ENCODE assay signal across 17 cellular contexts in the genomic region with DNA sequence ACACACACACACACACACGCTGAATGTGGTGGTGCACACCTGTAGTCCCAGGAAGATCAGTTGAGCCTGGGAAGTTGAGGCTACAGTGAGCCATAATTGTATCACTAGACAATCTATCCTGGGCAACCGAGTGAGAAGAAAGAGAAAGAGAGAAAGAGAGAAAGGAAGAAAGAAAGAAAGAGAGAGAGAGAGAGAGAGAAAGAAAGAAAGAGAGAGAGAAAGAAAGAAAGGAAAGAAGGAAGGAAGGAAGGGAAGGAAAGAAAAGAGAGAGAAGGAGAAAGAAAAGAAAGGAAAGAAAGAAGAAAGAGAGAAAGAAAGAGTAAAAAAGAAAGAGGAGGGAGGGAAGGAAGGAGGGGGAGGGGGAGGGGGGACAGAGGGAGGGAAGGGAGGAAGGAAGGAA.
A peak's percentile ranks its signal among the peaks of the same experiment; 100 is the strongest.
DNase-seq lines count a peak whose midpoint lies in the region; ATAC-seq lines count a peak whose summit lies in the region.
"Had no signal": no experiment of that assay in that cellular context is flagged by ENCODE, and none has a peak within 500 bp of the region (broad histone marks: within the 10 kb centered on the region; RNA-seq: fewer than 3 reads in every experiment).

No MANE protein-coding gene starts in this region.

- no peaks in the 10 kb centered on the region for H3K79me2 ChIP-seq in mesendoderm (ENCODE audit: control insufficient read depth, insufficient read depth, low read length)

- no peak overlapping the region for H2AK5ac ChIP-seq in mesendoderm (ENCODE audit: low read length)

- H3K27me3 ChIP-seq in mesendoderm (ENCODE audit: insufficient read depth, low read length, poor library complexity) = no peaks in the 10 kb centered on the region
- H3K27me3 ChIP-seq: BE2C; BLaER1 treated with 17β-estradiol and CSF1 and Interleukin-3, amounts not matched to agents 10 nM and 100 nM had no signal

- H3K4me3 ChIP-seq in mesendoderm (ENCODE audit: low read length) = no peak overlapping the region
- H3K4me3 ChIP-seq: BLaER1 treated with 17β-estradiol and CSF1 and Interleukin-3, amounts not matched to agents 10 nM and 100 nM had no signal

- H3K4ac ChIP-seq in mesendoderm (ENCODE audit: low read depth, low read length) = no peak overlapping the region

- H3K36me3 ChIP-seq in mesendoderm (ENCODE audit: control insufficient read depth, insufficient read depth, low read length) = no peaks in the 10 kb centered on the region
- H3K36me3 ChIP-seq: BE2C; BLaER1 treated with 17β-estradiol and CSF1 and Interleukin-3, amounts not matched to agents 10 nM and 100 nM had no signal

- peaks cover 3% of the 10 kb centered on the region for H3K4me1 ChIP-seq in mesendoderm (ENCODE audit: control insufficient read depth, low read depth, low read length)

- no peaks in the 10 kb centered on the region for H3K79me1 ChIP-seq in mesendoderm (ENCODE audit: low read length)

- peaks cover 4% of the 10 kb centered on the region for H3K4me1 Mint-ChIP-seq in stimulated activated naive CD8-positive, alpha-beta T cell treated with anti-CD3 and anti-CD28 coated beads, Interleukin-15, Interleukin-2, amounts not matched to agents 100 ng/mL and 50 ng/mL, for 24 hours (ENCODE audit: low read depth)
- peaks cover 6 to 18% of the 10 kb centered on the region in 2 donors for H3K4me1 Mint-ChIP-seq in stimulated activated naive B cell treated with anti-CD40 and anti-IgM and Interleukin-4, amounts not matched to agents 10 μg/mL and 1 μg/mL and 100 μg/mL, for 72 hours
- H3K4me1 Mint-ChIP-seq: CD4-positive, alpha-beta memory T cell had no signal

- no peak overlapping the region for H3K9ac ChIP-seq in mesendoderm (ENCODE audit: low read length)
- H3K9ac ChIP-seq: BLaER1 treated with 17β-estradiol and CSF1 and Interleukin-3, amounts not matched to agents 10 nM and 100 nM had no signal

- H3K27me3 Mint-ChIP-seq in stimulated activated naive CD8-positive, alpha-beta T cell treated with anti-CD3 and anti-CD28 coated beads, Interleukin-15, Interleukin-2, amounts not matched to agents 100 ng/mL and 50 ng/mL, for 24 hours = peaks cover 10% of the 10 kb centered on the region
- peaks cover 18 to 29% of the 10 kb centered on the region in 2 donors for H3K27me3 Mint-ChIP-seq in stimulated activated naive B cell treated with anti-CD40 and anti-IgM and Interleukin-4, amounts not matched to agents 10 μg/mL and 1 μg/mL and 100 μg/mL, for 72 hours

- H2BK5ac ChIP-seq in mesendoderm (ENCODE audit: low read length) = no peak overlapping the region

- no peaks in the 10 kb centered on the region for H3K36me3 Mint-ChIP-seq in stimulated activated naive CD8-positive, alpha-beta T cell treated with anti-CD3 and anti-CD28 coated beads, Interleukin-15, Interleukin-2, amounts not matched to agents 100 ng/mL and 50 ng/mL, for 24 hours (ENCODE audit: low read depth)
- H3K36me3 Mint-ChIP-seq in stimulated activated naive B cell treated with anti-CD40 and anti-IgM and Interleukin-4, amounts not matched to agents 10 μg/mL and 1 μg/mL and 100 μg/mL, for 72 hours = no peaks in the 10 kb centered on the region
- H3K36me3 Mint-ChIP-seq: CD4-positive, alpha-beta memory T cell had no signal

- peak overlapping the region; percentile 24 for H3K27ac Mint-ChIP-seq in stimulated activated naive CD8-positive, alpha-beta T cell treated with anti-CD3 and anti-CD28 coated beads, Interleukin-15, Interleukin-2, amounts not matched to agents 100 ng/mL and 50 ng/mL, for 24 hours
- peak overlapping the region; percentile 16 for H3K27ac Mint-ChIP-seq in stimulated activated naive B cell treated with anti-CD40 and anti-IgM and Interleukin-4, amounts not matched to agents 10 μg/mL and 1 μg/mL and 100 μg/mL, for 72 hours

- H2BK15ac ChIP-seq in mesendoderm (replicated peaks; ENCODE audit: low read depth) = no peak overlapping the region

- no peak overlapping the region for H3K23ac ChIP-seq in mesendoderm (ENCODE audit: low read length)

- no CpG with 5 or more reads among the region's 2 CpGs for WGBS in mesendoderm (ENCODE audit: extremely low coverage, insufficient coverage, low lambda C conversion rate)

- H3K18ac ChIP-seq in mesendoderm (ENCODE audit: low read length) = peak overlapping the region; percentile 18

- H4K8ac ChIP-seq in mesendoderm (ENCODE audit: low read depth, low read length) = no peak overlapping the region

- no peak overlapping the region for H4K5ac ChIP-seq in mesendoderm (ENCODE audit: low read length)

- no peak overlapping the region for H3K4me3 Mint-ChIP-seq in stimulated activated naive CD8-positive, alpha-beta T cell treated with anti-CD3 and anti-CD28 coated beads, Interleukin-15, Interleukin-2, amounts not matched to agents 100 ng/mL and 50 ng/mL, for 24 hours
- no peak overlapping the region for H3K4me3 Mint-ChIP-seq in stimulated activated naive B cell treated with anti-CD40 and anti-IgM and Interleukin-4, amounts not matched to agents 10 μg/mL and 1 μg/mL and 100 μg/mL, for 72 hours

- no peak overlapping the region for H3K27ac ChIP-seq in mesendoderm (ENCODE audit: low read depth, low read length)
- H3K27ac ChIP-seq: 22Rv1; BLaER1 treated with 17β-estradiol and CSF1 and Interleukin-3, amounts not matched to agents 10 nM and 100 nM had no signal

- no peak overlapping the region for H3K4me2 ChIP-seq in mesendoderm (ENCODE audit: low read length)
- H3K4me2 ChIP-seq: BLaER1 treated with 17β-estradiol and CSF1 and Interleukin-3, amounts not matched to agents 10 nM and 100 nM had no signal

- H3K56ac ChIP-seq in mesendoderm (ENCODE audit: low read length) = no peak overlapping the region

- H2BK120ac ChIP-seq in mesendoderm (ENCODE audit: low read depth, low read length) = no peak overlapping the region

- no peaks in the 10 kb centered on the region for H3K9me3 Mint-ChIP-seq in stimulated activated naive CD8-positive, alpha-beta T cell treated with anti-CD3 and anti-CD28 coated beads, Interleukin-15, Interleukin-2, amounts not matched to agents 100 ng/mL and 50 ng/mL, for 24 hours
- H3K9me3 Mint-ChIP-seq in stimulated activated naive B cell treated with anti-CD40 and anti-IgM and Interleukin-4, amounts not matched to agents 10 μg/mL and 1 μg/mL and 100 μg/mL, for 72 hours = peaks cover 3 to 4% of the 10 kb centered on the region in 2 donors
- H3K9me3 Mint-ChIP-seq: CD4-positive, alpha-beta memory T cell had no signal

- ATAC-seq in stimulated activated naive CD8-positive, alpha-beta T cell treated with anti-CD3 and anti-CD28 coated beads, Interleukin-15, Interleukin-2, amounts not matched to agents 100 U/mL and 50 U/mL, for 24 hours = no peak
- ATAC-seq in stimulated activated naive B cell treated with anti-CD40 and anti-IgM and Interleukin-4, amounts not matched to agents 10 μg/mL and 1 μg/mL and 100 μg/mL, for 72 hours (replicated peaks) = no peak
- ATAC-seq in HG03571 (IDR thresholded peaks at IDR 0.05; ENCODE audit: unreplicated experiment) = no peak
- no peak for ATAC-seq in HG02884 (IDR thresholded peaks at IDR 0.05; ENCODE audit: unreplicated experiment)

- no peak for DNase-seq in stimulated activated naive CD8-positive, alpha-beta T cell treated with anti-CD3 and anti-CD28 coated beads, Interleukin-15, Interleukin-2, amounts not matched to agents 100 U/mL and 50 U/mL, for 24 hours
- no peak for DNase-seq in mesendoderm
- DNase-seq in stimulated activated naive B cell treated with anti-CD40 and anti-IgM and Interleukin-4, amounts not matched to agents 10 μg/mL and 1 μg/mL and 100 μg/mL, for 72 hours = no peak
- DNase-seq: BE2C; Calu3; CD4-positive, alpha-beta memory T cell; COR-L47; DMS53; DMS79 treated with DMSO at 0.1 percent for 48 hours; GF-D8; GOT3; HCEC 1CT had no signal
